Comparison of ENCODE assay signal across 1 cellular context in the genomic region with DNA sequence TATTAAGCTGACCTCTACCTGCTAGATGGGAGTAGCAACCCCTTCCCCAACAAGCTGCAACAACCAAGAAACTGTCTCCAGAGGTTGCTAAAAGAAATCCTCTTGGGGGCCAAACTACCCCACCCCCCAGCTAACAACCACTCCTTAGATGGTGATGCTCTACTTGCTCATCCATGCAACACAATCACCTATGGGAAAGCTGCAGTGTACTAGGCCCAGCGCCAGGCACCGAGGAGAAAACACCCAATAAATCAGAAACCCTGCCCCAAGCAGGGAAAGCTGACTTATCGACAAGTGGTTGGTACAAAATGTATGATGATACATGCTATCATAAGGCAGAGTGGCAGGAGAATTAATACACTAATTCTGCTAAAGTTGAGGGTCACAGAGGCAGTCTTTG.
TF ChIP-seq lines count a peak whose summit lies in the region.

No MANE protein-coding gene starts in this region.

TF ChIP-seq in HCT116, 20 proteins besides CTCF, POLR2A, EP300 and RAD21:
- TF ChIP-seq, protein P1, sequence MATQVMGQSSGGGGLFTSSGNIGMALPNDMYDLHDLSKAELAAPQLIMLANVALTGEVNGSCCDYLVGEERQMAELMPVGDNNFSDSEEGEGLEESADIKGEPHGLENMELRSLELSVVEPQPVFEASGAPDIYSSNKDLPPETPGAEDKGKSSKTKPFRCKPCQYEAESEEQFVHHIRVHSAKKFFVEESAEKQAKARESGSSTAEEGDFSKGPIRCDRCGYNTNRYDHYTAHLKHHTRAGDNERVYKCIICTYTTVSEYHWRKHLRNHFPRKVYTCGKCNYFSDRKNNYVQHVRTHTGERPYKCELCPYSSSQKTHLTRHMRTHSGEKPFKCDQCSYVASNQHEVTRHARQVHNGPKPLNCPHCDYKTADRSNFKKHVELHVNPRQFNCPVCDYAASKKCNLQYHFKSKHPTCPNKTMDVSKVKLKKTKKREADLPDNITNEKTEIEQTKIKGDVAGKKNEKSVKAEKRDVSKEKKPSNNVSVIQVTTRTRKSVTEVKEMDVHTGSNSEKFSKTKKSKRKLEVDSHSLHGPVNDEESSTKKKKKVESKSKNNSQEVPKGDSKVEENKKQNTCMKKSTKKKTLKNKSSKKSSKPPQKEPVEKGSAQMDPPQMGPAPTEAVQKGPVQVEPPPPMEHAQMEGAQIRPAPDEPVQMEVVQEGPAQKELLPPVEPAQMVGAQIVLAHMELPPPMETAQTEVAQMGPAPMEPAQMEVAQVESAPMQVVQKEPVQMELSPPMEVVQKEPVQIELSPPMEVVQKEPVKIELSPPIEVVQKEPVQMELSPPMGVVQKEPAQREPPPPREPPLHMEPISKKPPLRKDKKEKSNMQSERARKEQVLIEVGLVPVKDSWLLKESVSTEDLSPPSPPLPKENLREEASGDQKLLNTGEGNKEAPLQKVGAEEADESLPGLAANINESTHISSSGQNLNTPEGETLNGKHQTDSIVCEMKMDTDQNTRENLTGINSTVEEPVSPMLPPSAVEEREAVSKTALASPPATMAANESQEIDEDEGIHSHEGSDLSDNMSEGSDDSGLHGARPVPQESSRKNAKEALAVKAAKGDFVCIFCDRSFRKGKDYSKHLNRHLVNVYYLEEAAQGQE (IDR thresholded peaks at IDR 0.05; ENCODE audit: low read depth), result no peak
- TF ChIP-seq SP1 (IDR thresholded peaks at IDR 0.05; ENCODE audit: low read depth) (no peak), ZNF274 (IDR thresholded peaks at IDR 0.05; ENCODE audit: low read depth, low read length) (no peak), EGR1 (IDR thresholded peaks at IDR 0.05; ENCODE audit: low read depth) (no peak), ZFX (IDR thresholded peaks at IDR 0.05) (no peak), EZH2phosphoT487 (IDR thresholded peaks at IDR 0.05; ENCODE audit: borderline replicate concordance) (no peak), FOSL1 (IDR thresholded peaks at IDR 0.05; ENCODE audit: low read depth) (no peak), SIN3A (IDR thresholded peaks at IDR 0.05; ENCODE audit: low read depth) (no peak), EZH2 (IDR thresholded peaks at IDR 0.05) (no peak), ELF1 (IDR thresholded peaks at IDR 0.05; ENCODE audit: borderline replicate concordance, low read depth) (no peak)
- TF ChIP-seq, protein P2, sequence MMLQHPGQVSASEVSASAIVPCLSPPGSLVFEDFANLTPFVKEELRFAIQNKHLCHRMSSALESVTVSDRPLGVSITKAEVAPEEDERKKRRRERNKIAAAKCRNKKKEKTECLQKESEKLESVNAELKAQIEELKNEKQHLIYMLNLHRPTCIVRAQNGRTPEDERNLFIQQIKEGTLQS (IDR thresholded peaks at IDR 0.05), result no peak
- TF ChIP-seq, protein P3, sequence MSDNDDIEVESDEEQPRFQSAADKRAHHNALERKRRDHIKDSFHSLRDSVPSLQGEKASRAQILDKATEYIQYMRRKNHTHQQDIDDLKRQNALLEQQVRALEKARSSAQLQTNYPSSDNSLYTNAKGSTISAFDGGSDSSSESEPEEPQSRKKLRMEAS (IDR thresholded peaks at IDR 0.05), result no peak
TF ChIP-seq in HCT116: peak in this region for 0.
